In genomic region chr17:70040336-70040735, GRCh38 we compare ENCODE assay signal across 18 cellular contexts. TPM values are rescaled to one million over a fixed set of nuclear protein-coding genes. Genes with fewer than 3 reads are reported as not detected.
A peak's percentile ranks its signal among the peaks of the same experiment; 100 is the strongest.
DNase-seq lines count a peak whose midpoint lies in the region; ATAC-seq and TF ChIP-seq lines count a peak whose summit lies in the region.
"Had no signal": no experiment of that assay in that cellular context is flagged by ENCODE, and none has a peak within 500 bp of the region (broad histone marks: within the 10 kb centered on the region; RNA-seq: fewer than 3 reads in every experiment).

No MANE protein-coding gene starts in this region.

- no peaks in the 10 kb centered on the region for H3K27me3 ChIP-seq in GM23248 (replicated peaks; ENCODE audit: insufficient read depth)
- H3K27me3 ChIP-seq in heart right ventricle = no peaks in the 10 kb centered on the region
- H3K27me3 ChIP-seq: SJSA1 had no signal

- no peaks in the 10 kb centered on the region for H4K20me1 ChIP-seq in GM23248 (ENCODE audit: insufficient read depth)

- no peak overlapping the region for H3K4me3 ChIP-seq in GM23248
- no peak overlapping the region for H3K4me3 ChIP-seq in heart right ventricle
- H3K4me3 ChIP-seq: K562, SJSA1 had no signal

- H3K36me3 Mint-ChIP-seq in mesothelial cell of epicardium = no peaks in the 10 kb centered on the region
- H3K36me3 Mint-ChIP-seq: CD8-positive, alpha-beta T cell had no signal

- in situ Hi-C loops in GM23248 (cut with MboI) = no loop called here

- no peaks in the 10 kb centered on the region for H3F3A ChIP-seq in GM23248 (ENCODE audit: insufficient read depth)

- H3K9me3 Mint-ChIP-seq in mesothelial cell of epicardium = no peaks in the 10 kb centered on the region
- H3K9me3 Mint-ChIP-seq: activated T-helper 1 cell treated with anti-CD3 and anti-CD28 coated beads, Interleukin-12 subunit alpha, Interleukin-12 subunit beta, Interleukin-2, Interleukin-4 antibody, amounts not matched to agents 30 ng/mL and 10 ng/mL and 1 ng/mL, durations not matched to agents 14 hours and 24 hours and 36 hours; CD8-positive, alpha-beta T cell; neural crest cell had no signal

- H3K4me3 Mint-ChIP-seq in mesothelial cell of epicardium = no peak overlapping the region
- H3K4me3 Mint-ChIP-seq: activated T-helper 1 cell treated with anti-CD3 and anti-CD28 coated beads, Interleukin-12 subunit alpha, Interleukin-12 subunit beta, Interleukin-2, Interleukin-4 antibody, amounts not matched to agents 30 ng/mL and 10 ng/mL and 1 ng/mL, durations not matched to agents 14 hours and 24 hours and 36 hours; CD8-positive, alpha-beta T cell; neural crest cell had no signal

- WGBS in GM23248 (ENCODE audit: low coverage in 1 of 2, low lambda C conversion rate in 2 of 2, missing lambda C conversion rate in 2 of 2), 2 experiments = 6 to 14% methylated on average over 2 of the region's 2 CpGs
- 64 to 83% methylated on average over 2 of the region's 2 CpGs for WGBS in heart right ventricle, 2 donors

- no peak overlapping the region for H3K9ac ChIP-seq in GM23248

- no peaks in the 10 kb centered on the region for H3K79me2 ChIP-seq in GM23248 (ENCODE audit: insufficient read depth)

- H3K27ac Mint-ChIP-seq in mesothelial cell of epicardium = no peak overlapping the region
- H3K27ac Mint-ChIP-seq: activated T-helper 1 cell treated with anti-CD3 and anti-CD28 coated beads, Interleukin-12 subunit alpha, Interleukin-12 subunit beta, Interleukin-2, Interleukin-4 antibody, amounts not matched to agents 30 ng/mL and 10 ng/mL and 1 ng/mL, durations not matched to agents 14 hours and 24 hours and 36 hours; CD8-positive, alpha-beta T cell had no signal

- H3K9me2 ChIP-seq in GM23248 (ENCODE audit: insufficient read depth) = no peaks in the 10 kb centered on the region

- intact Hi-C loops in heart right ventricle (cut with DNase I) = no loop called here

- no peak overlapping the region for H2AFZ ChIP-seq in GM23248

- TF ChIP-seq CTCF in mesothelial cell of epicardium (IDR thresholded peaks at IDR 0.05; ENCODE audit: unreplicated experiment) = no peak
- TF ChIP-seq CTCF in heart right ventricle (IDR thresholded peaks at IDR 0.05) = no peak

- H3K36me3 ChIP-seq in GM23248 (ENCODE audit: low read depth) (no peaks in the 10 kb centered on the region), heart right ventricle (no peaks in the 10 kb centered on the region)
- H3K36me3 ChIP-seq: SJSA1 had no signal

- no peaks in the 10 kb centered on the region for H3K27me3 Mint-ChIP-seq in mesothelial cell of epicardium (ENCODE audit: low read depth)

- DNase-seq in GM23248 (peak; percentile 55), RKO (ENCODE audit: low spot score) (peak; percentile 44), epithelial cell of prostate (ENCODE audit: low read depth, low spot score) (peak; percentile 29), lung microvascular endothelial cell (ENCODE audit: low read depth in 2 of 2) (peak; percentile 56 to 95), mesothelial cell of epicardium (ENCODE audit: low spot score in 2 of 2, unreplicated experiment in 2 of 2) (no peak), heart right ventricle (no peak), NCI-H1105 treated with DMSO at 0.1 percent for 48 hours (lab: John Stamatoyannopoulos, UW) (no peak)
- DNase-seq: activated CD8-positive, alpha-beta memory T cell treated with anti-CD3 and anti-CD28 coated beads for 24 hours; caudate nucleus; CD8-positive, alpha-beta T cell; effector CD4-positive, alpha-beta T cell; NCI-H1930; NCI-H226; T-helper 9 cell had no signal

- H3K4me1 ChIP-seq in GM23248 (ENCODE audit: insufficient read depth) = peaks cover 6% of the 10 kb centered on the region; the same call in 1 of the 2 replicates
- peaks cover 0 to 5% (median 0%) of the 10 kb centered on the region in 9 donors for H3K4me1 ChIP-seq in heart right ventricle
- H3K4me1 ChIP-seq: SJSA1 had no signal

- no peak for ATAC-seq in heart right ventricle
- ATAC-seq: CD8-positive, alpha-beta T cell; K562 had no signal

- H3K9me3 ChIP-seq in GM23248 (ENCODE audit: low read depth) (no peaks in the 10 kb centered on the region), heart right ventricle (no peaks in the 10 kb centered on the region)
- H3K9me3 ChIP-seq: SJSA1 had no signal

- H3K4me1 Mint-ChIP-seq in mesothelial cell of epicardium = peaks cover 23% of the 10 kb centered on the region

- H3K4me2 ChIP-seq in GM23248 (ENCODE audit: unreplicated experiment) = no peak overlapping the region

- no peak overlapping the region for H3K27ac ChIP-seq in GM23248
- no peak overlapping the region for H3K27ac ChIP-seq in epithelial cell of prostate
- no peak overlapping the region for H3K27ac ChIP-seq in heart right ventricle
- H3K27ac ChIP-seq: SJSA1 had no signal

RNA-seq across cellular contexts. Expression of gene KCNJ16, which starts 34.7 kb away (rescaled TPM):
- not detected in 2 replicates for total RNA-seq in GM23248 (2014; rRNA removed; shearing (Covaris generic))
- polyA plus RNA-seq in GM23248 (2016; fragmentation: Nextera tagmentation; extraction: Ambion mirVana) = not detected in 2 replicates
- total RNA-seq in lung microvascular endothelial cell = under 0.01 TPM in 1 of 2 replicates, not detected in the other
- total RNA-seq in mesothelial cell of epicardium = 0.18 to 0.33 TPM (median 0.29 TPM) in 3 replicates
- under 1 TPM in 4 of 10 donors, not detected in 6; 0.09 to 0.24 (median 0.14) TPM for total RNA-seq in heart right ventricle
- not detected for polyA plus RNA-seq in heart right ventricle
- total RNA-seq: activated T-helper 1 cell treated with anti-CD3 and anti-CD28 coated beads, Interleukin-12 subunit alpha, Interleukin-12 subunit beta, Interleukin-2, Interleukin-4 antibody, amounts not matched to agents 30 ng/mL and 10 ng/mL and 1 ng/mL, durations not matched to agents 14 hours and 24 hours and 36 hours; CD8-positive, alpha-beta T cell; SJSA1 had no signal

Comparison
In these comparisons a context has a peak if more than half of its experiments do, and no peak if none do; other contexts are left out.
1. DNase-seq: peak in GM23248 (single experiment), RKO (single experiment), epithelial cell of prostate (single experiment) and lung microvascular endothelial cell (2 of 2); none in mesothelial cell of epicardium (0 of 2), heart right ventricle (0 of 2) and NCI-H1105 treated with DMSO at 0.1 percent for 48 hours (single experiment).